12 cellular contexts compared by ENCODE assay signal in genomic region chr20:2900845-2901592, GRCh38. TPM values are rescaled to one million over a fixed set of nuclear protein-coding genes. Genes with fewer than 3 reads are reported as not detected.
A peak's percentile ranks its signal among the peaks of the same experiment; 100 is the strongest.
DNase-seq lines count a peak whose midpoint lies in the region; ATAC-seq and TF ChIP-seq lines count a peak whose summit lies in the region.
"Had no signal": no experiment of that assay in that cellular context is flagged by ENCODE, and none has a peak within 500 bp of the region (broad histone marks: within the 10 kb centered on the region; RNA-seq: fewer than 3 reads in every experiment).

No MANE protein-coding gene starts in this region.

- H3K27me3 Mint-ChIP-seq in activated CD4-positive, alpha-beta memory T cell treated with anti-CD3 and anti-CD28 coated beads for 36 hours = no peaks in the 10 kb centered on the region
- H3K27me3 Mint-ChIP-seq in activated CD4-positive, alpha-beta memory T cell treated with anti-CD3 and anti-CD28 coated beads, Interleukin-2, amount 10 ng/mL, durations not matched to agents 7 days and 5 days = no peaks in the 10 kb centered on the region
- H3K27me3 Mint-ChIP-seq in activated B cell treated with CpG ODN at 0.5 μM for 24 hours (no peaks in the 10 kb centered on the region), nephron progenitor cell (ENCODE audit: low read depth, poor library complexity) (peaks cover 2% of the 10 kb centered on the region), endodermal cell (ENCODE audit: insufficient read depth) (no peaks in the 10 kb centered on the region)

- WGBS in endodermal cell (ENCODE audit: insufficient coverage in 1 of 2, insufficient read length in 1 of 2), 2 experiments = 90 to 97% methylated on average over 10 to 11 of the region's 11 CpGs

- no peak overlapping the region for H3K4me3 Mint-ChIP-seq in activated CD4-positive, alpha-beta memory T cell treated with anti-CD3 and anti-CD28 coated beads for 36 hours
- no peak overlapping the region for H3K4me3 Mint-ChIP-seq in activated CD4-positive, alpha-beta memory T cell treated with anti-CD3 and anti-CD28 coated beads, Interleukin-2, amount 10 ng/mL, durations not matched to agents 7 days and 5 days
- H3K4me3 Mint-ChIP-seq in activated B cell treated with CpG ODN at 0.5 μM for 24 hours (peak overlapping the region; percentile 47), nephron progenitor cell (no peak overlapping the region), endodermal cell (no peak overlapping the region)

- H3K9me3 ChIP-seq in endodermal cell (ENCODE audit: control insufficient read depth, low read length) = peaks cover 12% of the 10 kb centered on the region
- H3K9me3 ChIP-seq: psoas muscle had no signal

- intact Hi-C loops in activated CD4-positive, alpha-beta memory T cell treated with anti-CD3 and anti-CD28 coated beads for 36 hours (cut with micrococcal nuclease) = no loop called here
- intact Hi-C loops in activated B cell treated with CpG ODN at 0.5 μM for 24 hours (cut with micrococcal nuclease) = no loop called here

- H3K9ac ChIP-seq in endodermal cell (ENCODE audit: extremely low read depth, low read length, poor library complexity, severe bottlenecking) = no peak overlapping the region
- H3K9ac ChIP-seq: GM23248 had no signal

- H3K36me3 ChIP-seq in endodermal cell (ENCODE audit: control insufficient read depth, insufficient read depth, low read length) = no peaks in the 10 kb centered on the region

- H3K27ac ChIP-seq in endodermal cell (ENCODE audit: low read depth, low read length) = no peak overlapping the region
- H3K27ac ChIP-seq: GM23248, psoas muscle had no signal

- CTCF ChIA-PET in activated CD4-positive, alpha-beta memory T cell treated with anti-CD3 and anti-CD28 coated beads for 36 hours (lab: Charles Lee) = interaction anchor here (1.2 to 1.6 kb wide), 2 partner anchors 26 to 83 kb away, joined by 4 read pairs; no protein-coding TSS in a partner anchor
- CTCF ChIA-PET in activated CD4-positive, alpha-beta memory T cell treated with anti-CD3 and anti-CD28 coated beads, Interleukin-2, amount 10 ng/mL, durations not matched to agents 7 days and 5 days (lab: Charles Lee) = interaction anchor here (0.6 to 1.4 kb wide), 4 partner anchors 8 to 415 kb away, joined by 3 to 4 read pairs (median 3); partner anchors contain the start of gene PTPRA
- CTCF ChIA-PET in activated B cell treated with CpG ODN at 0.5 μM for 24 hours (lab: Charles Lee) = no interaction called here

- H3K4me1 Mint-ChIP-seq in activated CD4-positive, alpha-beta memory T cell treated with anti-CD3 and anti-CD28 coated beads for 36 hours (ENCODE audit: low read depth) = peaks cover 27% of the 10 kb centered on the region
- peaks cover 17% of the 10 kb centered on the region for H3K4me1 Mint-ChIP-seq in activated CD4-positive, alpha-beta memory T cell treated with anti-CD3 and anti-CD28 coated beads, Interleukin-2, amount 10 ng/mL, durations not matched to agents 7 days and 5 days
- H3K4me1 Mint-ChIP-seq in activated B cell treated with CpG ODN at 0.5 μM for 24 hours (peaks cover 39% of the 10 kb centered on the region), nephron progenitor cell (no peaks in the 10 kb centered on the region), endodermal cell (no peaks in the 10 kb centered on the region)

- no peaks in the 10 kb centered on the region for H3K27me3 ChIP-seq in endodermal cell (ENCODE audit: control insufficient read depth, insufficient read depth, low read length, poor library complexity, severe bottlenecking)

- no peaks in the 10 kb centered on the region for H3K4me1 ChIP-seq in endodermal cell (ENCODE audit: control insufficient read depth, insufficient read depth, low read length)
- H3K4me1 ChIP-seq: psoas muscle had no signal

- POLR2A ChIA-PET in activated CD4-positive, alpha-beta memory T cell treated with anti-CD3 and anti-CD28 coated beads for 36 hours (lab: Charles Lee) = no interaction called here
- POLR2A ChIA-PET in activated CD4-positive, alpha-beta memory T cell treated with anti-CD3 and anti-CD28 coated beads, Interleukin-2, amount 10 ng/mL, durations not matched to agents 7 days and 5 days (lab: Charles Lee) = no interaction called here
- POLR2A ChIA-PET in activated B cell treated with CpG ODN at 0.5 μM for 24 hours (lab: Charles Lee) = interaction anchor here (0.7 to 1.0 kb wide), 3 partner anchors 19 to 798 kb away, joined by 3 to 4 read pairs (median 3); partner anchors contain the start of gene PTPRA

- peaks cover 3% of the 10 kb centered on the region for H3K36me3 Mint-ChIP-seq in activated CD4-positive, alpha-beta memory T cell treated with anti-CD3 and anti-CD28 coated beads for 36 hours
- H3K36me3 Mint-ChIP-seq in activated CD4-positive, alpha-beta memory T cell treated with anti-CD3 and anti-CD28 coated beads, Interleukin-2, amount 10 ng/mL, durations not matched to agents 7 days and 5 days (ENCODE audit: low read depth) = peaks cover 32% of the 10 kb centered on the region
- H3K36me3 Mint-ChIP-seq in activated B cell treated with CpG ODN at 0.5 μM for 24 hours (ENCODE audit: low read depth) (peaks cover 10% of the 10 kb centered on the region), nephron progenitor cell (ENCODE audit: low read depth) (peaks cover 50% of the 10 kb centered on the region), endodermal cell (ENCODE audit: low read depth) (peaks cover 33% of the 10 kb centered on the region)

- H3K9me3 Mint-ChIP-seq in activated CD4-positive, alpha-beta memory T cell treated with anti-CD3 and anti-CD28 coated beads for 36 hours = no peaks in the 10 kb centered on the region
- peaks cover 5% of the 10 kb centered on the region for H3K9me3 Mint-ChIP-seq in activated CD4-positive, alpha-beta memory T cell treated with anti-CD3 and anti-CD28 coated beads, Interleukin-2, amount 10 ng/mL, durations not matched to agents 7 days and 5 days
- H3K9me3 Mint-ChIP-seq in activated B cell treated with CpG ODN at 0.5 μM for 24 hours = no peaks in the 10 kb centered on the region
- H3K9me3 Mint-ChIP-seq in nephron progenitor cell = peaks cover 40% of the 10 kb centered on the region
- H3K9me3 Mint-ChIP-seq in endodermal cell = peaks cover 22% of the 10 kb centered on the region

- TF ChIP-seq CTCF in activated B cell treated with CpG ODN at 0.5 μM for 24 hours (IDR thresholded peaks at IDR 0.05) (no peak), nephron progenitor cell (IDR thresholded peaks at IDR 0.05) (no peak), endodermal cell (conservative IDR thresholded peaks at IDR 0.05) (no peak)

- peak overlapping the region; percentile 13 for H3K27ac Mint-ChIP-seq in activated CD4-positive, alpha-beta memory T cell treated with anti-CD3 and anti-CD28 coated beads for 36 hours
- no peak overlapping the region for H3K27ac Mint-ChIP-seq in activated CD4-positive, alpha-beta memory T cell treated with anti-CD3 and anti-CD28 coated beads, Interleukin-2, amount 10 ng/mL, durations not matched to agents 7 days and 5 days
- H3K27ac Mint-ChIP-seq in activated B cell treated with CpG ODN at 0.5 μM for 24 hours = peak overlapping the region; percentile 77
- H3K27ac Mint-ChIP-seq in nephron progenitor cell = peak overlapping the region; percentile 34
- H3K27ac Mint-ChIP-seq in endodermal cell = no peak overlapping the region

- ATAC-seq in activated B cell treated with CpG ODN at 0.5 μM for 24 hours (ENCODE audit: low read depth) = no peak
- no peak for ATAC-seq in HG02885 (IDR thresholded peaks at IDR 0.05; ENCODE audit: poor library complexity, unreplicated experiment)
- ATAC-seq: psoas muscle had no signal

- H3K4me3 ChIP-seq in endodermal cell (ENCODE audit: low read length) = no peak overlapping the region
- H3K4me3 ChIP-seq: GM23248, psoas muscle had no signal

- DNase-seq in activated CD4-positive, alpha-beta memory T cell treated with anti-CD3 and anti-CD28 coated beads for 36 hours = no peak
- no peak for DNase-seq in activated CD4-positive, alpha-beta memory T cell treated with anti-CD3 and anti-CD28 coated beads, Interleukin-2, amount 10 ng/mL, durations not matched to agents 7 days and 5 days
- DNase-seq in KG1 (lab: John Stamatoyannopoulos, UW) (peak; percentile 11), activated B cell treated with CpG ODN at 0.5 μM for 24 hours (no peak), nephron progenitor cell (no peak), endodermal cell (no peak)
- no peak for DNase-seq in stimulated activated naive CD4-positive, alpha-beta T cell treated with Interleukin-2 at 50 U/mL for 16 hours (lab: John Stamatoyannopoulos, UW)
- DNase-seq: effector CD4-positive, alpha-beta T cell; GM23248; NCI-H446 treated with DMSO at 0.1 percent for 48 hours; psoas muscle had no signal

RNA-seq across cellular contexts. Expression of gene PTPRA, which starts 27.7 kb away (rescaled TPM):
- 10 to 100 TPM; 61.1 to 62.8 TPM for total RNA-seq in activated CD4-positive, alpha-beta memory T cell treated with anti-CD3 and anti-CD28 coated beads for 36 hours
- total RNA-seq in activated CD4-positive, alpha-beta memory T cell treated with anti-CD3 and anti-CD28 coated beads, Interleukin-2, amount 10 ng/mL, durations not matched to agents 7 days and 5 days = 10 to 100 TPM; 66.9 to 71.5 TPM
- total RNA-seq in activated B cell treated with CpG ODN at 0.5 μM for 24 hours (43.6 and 46.7 TPM in 2 replicates), endodermal cell (10 to 100 TPM; 52.4 to 58.7 TPM)
- polyA plus RNA-seq in endodermal cell (2013, experiment 1 of 2) = 99.6 TPM
- 93.7 TPM for polyA plus RNA-seq in endodermal cell (2013, experiment 2 of 2)

Comparison
In these comparisons a context has a peak if more than half of its experiments do, and no peak if none do; other contexts are left out.
1. H3K27ac Mint-ChIP-seq: peak in activated CD4-positive, alpha-beta memory T cell treated with anti-CD3 and anti-CD28 coated beads for 36 hours (single experiment), activated B cell treated with CpG ODN at 0.5 μM for 24 hours (single experiment) and nephron progenitor cell (single experiment); none in activated CD4-positive, alpha-beta memory T cell treated with anti-CD3 and anti-CD28 coated beads, Interleukin-2, amount 10 ng/mL, durations not matched to agents 7 days and 5 days (single experiment) and endodermal cell (single experiment).